ENCODE assay signal across 1 cellular context in the genomic region with DNA sequence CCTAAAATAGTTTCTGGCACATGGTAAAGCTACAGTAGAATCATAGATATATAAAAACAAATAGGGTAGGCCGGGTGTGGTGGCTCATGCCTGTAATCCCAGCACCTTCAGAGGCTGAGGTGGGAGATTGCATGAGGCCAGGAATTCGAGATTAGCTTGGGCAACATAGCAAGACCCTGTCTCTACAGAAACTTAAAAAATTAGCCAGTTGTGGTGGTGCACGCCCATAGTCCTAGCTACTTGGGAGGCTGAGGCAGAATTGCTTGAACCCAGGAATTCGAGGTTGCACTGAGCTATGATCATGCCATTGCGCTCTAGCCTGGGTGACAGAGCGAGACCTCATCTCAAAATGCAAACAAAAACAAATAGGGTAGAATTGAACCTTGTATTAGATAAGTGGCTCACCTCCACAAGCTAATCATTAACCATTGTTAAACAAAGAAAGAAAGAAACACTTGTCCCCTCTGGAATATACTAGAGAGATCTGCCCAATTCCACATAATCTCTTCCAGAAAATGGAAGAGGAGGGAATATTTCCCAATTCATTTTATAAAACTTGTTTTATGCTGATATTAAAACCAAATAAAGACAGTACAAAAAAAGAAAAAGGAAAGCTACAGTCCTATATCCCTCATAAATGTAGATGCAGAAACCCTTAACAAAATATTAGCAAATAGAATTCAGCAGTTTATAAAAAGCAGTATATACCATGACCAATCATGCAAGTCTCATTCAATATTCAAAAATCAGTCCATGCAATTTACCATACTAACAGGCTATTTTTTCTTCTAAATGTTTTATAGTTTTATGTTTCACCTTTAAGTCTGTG.
TF ChIP-seq lines count a peak whose summit lies in the region.

No MANE protein-coding gene starts in this region.

TF ChIP-seq in HepG2, 621 proteins besides CTCF, POLR2A, EP300 and RAD21 (continued from another document and continues in another):
- TF ChIP-seq TBX2 (CRISPR knock-in tag; IDR thresholded peaks at IDR 0.05; ENCODE audit: borderline replicate concordance) (peak; percentile 89), ISX (CRISPR knock-in tag; conservative IDR thresholded peaks at IDR 0.05) (0 out of 2 replicates have a peak, but pooled peaks have one; percentile 37), BRCA1 (CRISPR knock-in tag; IDR thresholded peaks at IDR 0.05) (no peak), ZNF34 (CRISPR knock-in tag; IDR thresholded peaks at IDR 0.05; ENCODE audit: borderline replicate concordance) (no peak; the same call in 1 of the 2 replicates), FOXC1 (CRISPR knock-in tag; IDR thresholded peaks at IDR 0.05; ENCODE audit: borderline replicate concordance) (peak; percentile 83), ZNF44 (CRISPR knock-in tag; IDR thresholded peaks at IDR 0.05) (no peak), MAFG (CRISPR knock-in tag; IDR thresholded peaks at IDR 0.05) (no peak), MXI1 (IDR thresholded peaks at IDR 0.05; ENCODE audit: borderline replicate concordance, low read depth, low read length) (peak; percentile 54; the same call in 1 of the 3 replicates), SP140L (CRISPR knock-in tag; IDR thresholded peaks at IDR 0.05; ENCODE audit: borderline replicate concordance) (no peak), CBX2 (IDR thresholded peaks at IDR 0.05; ENCODE audit: low read depth, low read length) (no peak), CBX2 (CRISPR knock-in tag; IDR thresholded peaks at IDR 0.05; ENCODE audit: low read depth) (no peak; the same call in 1 of the 2 replicates), ZFP41 (CRISPR knock-in tag; IDR thresholded peaks at IDR 0.05; ENCODE audit: borderline replicate concordance) (0 out of 2 replicates have a peak, but pooled peaks have one; percentile 24), SPEN (CRISPR knock-in tag; IDR thresholded peaks at IDR 0.05; ENCODE audit: low read depth) (no peak; the same call in 1 of the 2 replicates), JUN (CRISPR knock-in tag; IDR thresholded peaks at IDR 0.05) (0 out of 2 replicates have a peak, but pooled peaks have one; percentile 61), ZSCAN29 (CRISPR knock-in tag; conservative IDR thresholded peaks at IDR 0.05) (peak; percentile 92; the same call in 1 of the 2 replicates), ZNF382 (CRISPR knock-in tag; IDR thresholded peaks at IDR 0.05; ENCODE audit: borderline replicate concordance) (no peak), RARG (CRISPR knock-in tag; IDR thresholded peaks at IDR 0.05; ENCODE audit: low read depth) (no peak), ZNF577 (CRISPR knock-in tag; IDR thresholded peaks at IDR 0.05; ENCODE audit: borderline replicate concordance, low read depth) (no peak), ZNF430 (CRISPR knock-in tag; IDR thresholded peaks at IDR 0.05) (peak; percentile 47; the same call in 1 of the 2 replicates), ZNF343 (CRISPR knock-in tag; IDR thresholded peaks at IDR 0.05) (0 out of 2 replicates have a peak, but pooled peaks have one; percentile 26)
- TF ChIP-seq, protein P1, sequence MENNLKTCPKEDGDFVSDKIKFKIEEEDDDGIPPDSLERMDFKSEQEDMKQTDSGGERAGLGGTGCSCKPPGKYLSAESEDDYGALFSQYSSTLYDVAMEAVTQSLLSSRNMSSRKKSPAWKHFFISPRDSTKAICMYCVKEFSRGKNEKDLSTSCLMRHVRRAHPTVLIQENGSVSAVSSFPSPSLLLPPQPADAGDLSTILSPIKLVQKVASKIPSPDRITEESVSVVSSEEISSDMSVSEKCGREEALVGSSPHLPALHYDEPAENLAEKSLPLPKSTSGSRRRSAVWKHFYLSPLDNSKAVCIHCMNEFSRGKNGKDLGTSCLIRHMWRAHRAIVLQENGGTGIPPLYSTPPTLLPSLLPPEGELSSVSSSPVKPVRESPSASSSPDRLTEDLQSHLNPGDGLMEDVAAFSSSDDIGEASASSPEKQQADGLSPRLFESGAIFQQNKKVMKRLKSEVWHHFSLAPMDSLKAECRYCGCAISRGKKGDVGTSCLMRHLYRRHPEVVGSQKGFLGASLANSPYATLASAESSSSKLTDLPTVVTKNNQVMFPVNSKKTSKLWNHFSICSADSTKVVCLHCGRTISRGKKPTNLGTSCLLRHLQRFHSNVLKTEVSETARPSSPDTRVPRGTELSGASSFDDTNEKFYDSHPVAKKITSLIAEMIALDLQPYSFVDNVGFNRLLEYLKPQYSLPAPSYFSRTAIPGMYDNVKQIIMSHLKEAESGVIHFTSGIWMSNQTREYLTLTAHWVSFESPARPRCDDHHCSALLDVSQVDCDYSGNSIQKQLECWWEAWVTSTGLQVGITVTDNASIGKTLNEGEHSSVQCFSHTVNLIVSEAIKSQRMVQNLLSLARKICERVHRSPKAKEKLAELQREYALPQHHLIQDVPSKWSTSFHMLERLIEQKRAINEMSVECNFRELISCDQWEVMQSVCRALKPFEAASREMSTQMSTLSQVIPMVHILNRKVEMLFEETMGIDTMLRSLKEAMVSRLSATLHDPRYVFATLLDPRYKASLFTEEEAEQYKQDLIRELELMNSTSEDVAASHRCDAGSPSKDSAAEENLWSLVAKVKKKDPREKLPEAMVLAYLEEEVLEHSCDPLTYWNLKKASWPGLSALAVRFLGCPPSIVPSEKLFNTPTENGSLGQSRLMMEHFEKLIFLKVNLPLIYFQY (CRISPR knock-in tag; IDR thresholded peaks at IDR 0.05; ENCODE audit: borderline replicate concordance) = no peak; the same call in 1 of the 2 replicates
- TF ChIP-seq, protein P2, sequence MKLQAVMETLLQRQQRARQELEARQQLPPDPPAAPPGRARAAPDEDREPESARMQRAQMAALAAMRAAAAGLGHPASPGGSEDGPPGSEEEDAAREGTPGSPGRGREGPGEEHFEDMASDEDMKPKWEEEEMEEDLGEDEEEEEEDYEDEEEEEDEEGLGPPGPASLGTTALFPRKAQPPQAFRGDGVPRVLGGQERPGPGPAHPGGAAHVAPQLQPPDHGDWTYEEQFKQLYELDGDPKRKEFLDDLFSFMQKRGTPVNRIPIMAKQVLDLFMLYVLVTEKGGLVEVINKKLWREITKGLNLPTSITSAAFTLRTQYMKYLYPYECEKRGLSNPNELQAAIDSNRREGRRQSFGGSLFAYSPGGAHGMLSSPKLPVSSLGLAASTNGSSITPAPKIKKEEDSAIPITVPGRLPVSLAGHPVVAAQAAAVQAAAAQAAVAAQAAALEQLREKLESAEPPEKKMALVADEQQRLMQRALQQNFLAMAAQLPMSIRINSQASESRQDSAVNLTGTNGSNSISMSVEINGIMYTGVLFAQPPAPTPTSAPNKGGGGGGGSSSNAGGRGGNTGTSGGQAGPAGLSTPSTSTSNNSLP (IDR thresholded peaks at IDR 0.05; ENCODE audit: low read depth, low read length) = peak; percentile 99
- TF ChIP-seq, protein P3, sequence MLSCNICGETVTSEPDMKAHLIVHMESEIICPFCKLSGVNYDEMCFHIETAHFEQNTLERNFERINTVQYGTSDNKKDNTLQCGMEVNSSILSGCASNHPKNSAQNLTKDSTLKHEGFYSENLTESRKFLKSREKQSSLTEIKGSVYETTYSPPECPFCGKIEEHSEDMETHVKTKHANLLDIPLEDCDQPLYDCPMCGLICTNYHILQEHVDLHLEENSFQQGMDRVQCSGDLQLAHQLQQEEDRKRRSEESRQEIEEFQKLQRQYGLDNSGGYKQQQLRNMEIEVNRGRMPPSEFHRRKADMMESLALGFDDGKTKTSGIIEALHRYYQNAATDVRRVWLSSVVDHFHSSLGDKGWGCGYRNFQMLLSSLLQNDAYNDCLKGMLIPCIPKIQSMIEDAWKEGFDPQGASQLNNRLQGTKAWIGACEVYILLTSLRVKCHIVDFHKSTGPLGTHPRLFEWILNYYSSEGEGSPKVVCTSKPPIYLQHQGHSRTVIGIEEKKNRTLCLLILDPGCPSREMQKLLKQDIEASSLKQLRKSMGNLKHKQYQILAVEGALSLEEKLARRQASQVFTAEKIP (CRISPR knock-in tag; IDR thresholded peaks at IDR 0.05; ENCODE audit: borderline replicate concordance) = no peak
- TF ChIP-seq, protein P4, sequence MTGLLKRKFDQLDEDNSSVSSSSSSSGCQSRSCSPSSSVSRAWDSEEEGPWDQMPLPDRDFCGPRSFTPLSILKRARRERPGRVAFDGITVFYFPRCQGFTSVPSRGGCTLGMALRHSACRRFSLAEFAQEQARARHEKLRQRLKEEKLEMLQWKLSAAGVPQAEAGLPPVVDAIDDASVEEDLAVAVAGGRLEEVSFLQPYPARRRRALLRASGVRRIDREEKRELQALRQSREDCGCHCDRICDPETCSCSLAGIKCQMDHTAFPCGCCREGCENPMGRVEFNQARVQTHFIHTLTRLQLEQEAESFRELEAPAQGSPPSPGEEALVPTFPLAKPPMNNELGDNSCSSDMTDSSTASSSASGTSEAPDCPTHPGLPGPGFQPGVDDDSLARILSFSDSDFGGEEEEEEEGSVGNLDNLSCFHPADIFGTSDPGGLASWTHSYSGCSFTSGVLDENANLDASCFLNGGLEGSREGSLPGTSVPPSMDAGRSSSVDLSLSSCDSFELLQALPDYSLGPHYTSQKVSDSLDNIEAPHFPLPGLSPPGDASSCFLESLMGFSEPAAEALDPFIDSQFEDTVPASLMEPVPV (CRISPR knock-in tag; IDR thresholded peaks at IDR 0.05) = 0 out of 2 replicates have a peak, but pooled peaks have one; percentile 62
- TF ChIP-seq, protein P5, sequence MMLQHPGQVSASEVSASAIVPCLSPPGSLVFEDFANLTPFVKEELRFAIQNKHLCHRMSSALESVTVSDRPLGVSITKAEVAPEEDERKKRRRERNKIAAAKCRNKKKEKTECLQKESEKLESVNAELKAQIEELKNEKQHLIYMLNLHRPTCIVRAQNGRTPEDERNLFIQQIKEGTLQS (CRISPR knock-in tag; IDR thresholded peaks at IDR 0.05) = peak; percentile 59; the same call in 1 of the 2 replicates
- TF ChIP-seq, protein P6, sequence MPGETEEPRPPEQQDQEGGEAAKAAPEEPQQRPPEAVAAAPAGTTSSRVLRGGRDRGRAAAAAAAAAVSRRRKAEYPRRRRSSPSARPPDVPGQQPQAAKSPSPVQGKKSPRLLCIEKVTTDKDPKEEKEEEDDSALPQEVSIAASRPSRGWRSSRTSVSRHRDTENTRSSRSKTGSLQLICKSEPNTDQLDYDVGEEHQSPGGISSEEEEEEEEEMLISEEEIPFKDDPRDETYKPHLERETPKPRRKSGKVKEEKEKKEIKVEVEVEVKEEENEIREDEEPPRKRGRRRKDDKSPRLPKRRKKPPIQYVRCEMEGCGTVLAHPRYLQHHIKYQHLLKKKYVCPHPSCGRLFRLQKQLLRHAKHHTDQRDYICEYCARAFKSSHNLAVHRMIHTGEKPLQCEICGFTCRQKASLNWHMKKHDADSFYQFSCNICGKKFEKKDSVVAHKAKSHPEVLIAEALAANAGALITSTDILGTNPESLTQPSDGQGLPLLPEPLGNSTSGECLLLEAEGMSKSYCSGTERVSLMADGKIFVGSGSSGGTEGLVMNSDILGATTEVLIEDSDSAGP (CRISPR knock-in tag; IDR thresholded peaks at IDR 0.05; ENCODE audit: borderline replicate concordance) = peak; percentile 62
- TF ChIP-seq, protein P7, sequence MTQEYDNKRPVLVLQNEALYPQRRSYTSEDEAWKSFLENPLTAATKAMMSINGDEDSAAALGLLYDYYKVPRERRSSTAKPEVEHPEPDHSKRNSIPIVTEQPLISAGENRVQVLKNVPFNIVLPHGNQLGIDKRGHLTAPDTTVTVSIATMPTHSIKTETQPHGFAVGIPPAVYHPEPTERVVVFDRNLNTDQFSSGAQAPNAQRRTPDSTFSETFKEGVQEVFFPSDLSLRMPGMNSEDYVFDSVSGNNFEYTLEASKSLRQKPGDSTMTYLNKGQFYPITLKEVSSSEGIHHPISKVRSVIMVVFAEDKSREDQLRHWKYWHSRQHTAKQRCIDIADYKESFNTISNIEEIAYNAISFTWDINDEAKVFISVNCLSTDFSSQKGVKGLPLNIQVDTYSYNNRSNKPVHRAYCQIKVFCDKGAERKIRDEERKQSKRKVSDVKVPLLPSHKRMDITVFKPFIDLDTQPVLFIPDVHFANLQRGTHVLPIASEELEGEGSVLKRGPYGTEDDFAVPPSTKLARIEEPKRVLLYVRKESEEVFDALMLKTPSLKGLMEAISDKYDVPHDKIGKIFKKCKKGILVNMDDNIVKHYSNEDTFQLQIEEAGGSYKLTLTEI (CRISPR knock-in tag; conservative IDR thresholded peaks at IDR 0.05) = no peak
- TF ChIP-seq, protein P8, sequence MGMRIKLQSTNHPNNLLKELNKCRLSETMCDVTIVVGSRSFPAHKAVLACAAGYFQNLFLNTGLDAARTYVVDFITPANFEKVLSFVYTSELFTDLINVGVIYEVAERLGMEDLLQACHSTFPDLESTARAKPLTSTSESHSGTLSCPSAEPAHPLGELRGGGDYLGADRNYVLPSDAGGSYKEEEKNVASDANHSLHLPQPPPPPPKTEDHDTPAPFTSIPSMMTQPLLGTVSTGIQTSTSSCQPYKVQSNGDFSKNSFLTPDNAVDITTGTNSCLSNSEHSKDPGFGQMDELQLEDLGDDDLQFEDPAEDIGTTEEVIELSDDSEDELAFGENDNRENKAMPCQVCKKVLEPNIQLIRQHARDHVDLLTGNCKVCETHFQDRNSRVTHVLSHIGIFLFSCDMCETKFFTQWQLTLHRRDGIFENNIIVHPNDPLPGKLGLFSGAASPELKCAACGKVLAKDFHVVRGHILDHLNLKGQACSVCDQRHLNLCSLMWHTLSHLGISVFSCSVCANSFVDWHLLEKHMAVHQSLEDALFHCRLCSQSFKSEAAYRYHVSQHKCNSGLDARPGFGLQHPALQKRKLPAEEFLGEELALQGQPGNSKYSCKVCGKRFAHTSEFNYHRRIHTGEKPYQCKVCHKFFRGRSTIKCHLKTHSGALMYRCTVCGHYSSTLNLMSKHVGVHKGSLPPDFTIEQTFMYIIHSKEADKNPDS (CRISPR knock-in tag; IDR thresholded peaks at IDR 0.05) = no peak
- TF ChIP-seq, protein P9, sequence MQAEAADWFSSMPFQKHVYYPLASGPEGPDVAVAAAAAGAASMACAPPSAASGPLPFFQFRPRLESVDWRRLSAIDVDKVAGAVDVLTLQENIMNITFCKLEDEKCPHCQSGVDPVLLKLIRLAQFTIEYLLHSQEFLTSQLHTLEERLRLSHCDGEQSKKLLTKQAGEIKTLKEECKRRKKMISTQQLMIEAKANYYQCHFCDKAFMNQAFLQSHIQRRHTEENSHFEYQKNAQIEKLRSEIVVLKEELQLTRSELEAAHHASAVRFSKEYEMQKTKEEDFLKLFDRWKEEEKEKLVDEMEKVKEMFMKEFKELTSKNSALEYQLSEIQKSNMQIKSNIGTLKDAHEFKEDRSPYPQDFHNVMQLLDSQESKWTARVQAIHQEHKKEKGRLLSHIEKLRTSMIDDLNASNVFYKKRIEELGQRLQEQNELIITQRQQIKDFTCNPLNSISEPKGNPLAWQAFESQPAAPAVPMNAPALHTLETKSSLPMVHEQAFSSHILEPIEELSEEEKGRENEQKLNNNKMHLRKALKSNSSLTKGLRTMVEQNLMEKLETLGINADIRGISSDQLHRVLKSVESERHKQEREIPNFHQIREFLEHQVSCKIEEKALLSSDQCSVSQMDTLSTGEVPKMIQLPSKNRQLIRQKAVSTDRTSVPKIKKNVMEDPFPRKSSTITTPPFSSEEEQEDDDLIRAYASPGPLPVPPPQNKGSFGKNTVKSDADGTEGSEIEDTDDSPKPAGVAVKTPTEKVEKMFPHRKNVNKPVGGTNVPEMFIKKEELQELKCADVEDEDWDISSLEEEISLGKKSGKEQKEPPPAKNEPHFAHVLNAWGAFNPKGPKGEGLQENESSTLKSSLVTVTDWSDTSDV (CRISPR knock-in tag; IDR thresholded peaks at IDR 0.05) = no peak
